In the genomic region with DNA sequence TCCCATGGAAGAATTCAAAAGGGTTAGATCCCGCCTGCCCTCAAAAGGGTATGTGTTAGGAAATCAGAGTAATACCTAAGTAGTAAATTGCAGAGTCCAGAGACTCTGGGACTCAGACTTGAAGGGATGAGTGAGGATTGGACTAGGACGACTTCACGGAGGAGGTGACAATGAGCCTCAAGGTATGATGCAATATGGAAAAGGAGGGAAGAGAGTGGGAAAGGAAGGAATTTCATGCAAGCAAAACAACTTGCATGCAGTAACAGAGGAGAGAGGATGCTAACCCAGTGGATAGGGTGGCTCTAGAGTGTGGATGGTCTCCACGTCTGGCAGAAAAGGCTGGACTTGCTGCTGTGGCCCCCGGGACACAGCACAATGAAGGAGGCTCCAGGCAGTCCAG, we compare ENCODE assay signal across 14 cellular contexts. TPM values are rescaled to one million over a fixed set of nuclear protein-coding genes. Genes with fewer than 3 reads are reported as not detected.
A peak's percentile ranks its signal among the peaks of the same experiment; 100 is the strongest.
DNase-seq lines count a peak whose midpoint lies in the region; ATAC-seq and TF ChIP-seq lines count a peak whose summit lies in the region.
"Had no signal": no experiment of that assay in that cellular context is flagged by ENCODE, and none has a peak within 500 bp of the region (broad histone marks: within the 10 kb centered on the region; RNA-seq: fewer than 3 reads in every experiment).

No MANE protein-coding gene starts in this region.

- peak overlapping the region; percentile 87 to 96 (median 96) for H3K27ac Mint-ChIP-seq in CD4-positive, CD25-positive, alpha-beta regulatory T cell
- peak overlapping the region; percentile 79 for H3K27ac Mint-ChIP-seq in central memory CD8-positive, alpha-beta T cell (ENCODE audit: low read depth)
- peak overlapping the region; percentile 80 to 95 (median 90) for H3K27ac Mint-ChIP-seq in naive thymus-derived CD4-positive, alpha-beta T cell

- TF ChIP-seq CTCF in KMS-11 (conservative IDR thresholded peaks at IDR 0.05; ENCODE audit: low read depth, low read length), result no peak

- H3K27me3 Mint-ChIP-seq in CD4-positive, CD25-positive, alpha-beta regulatory T cell, result no peaks in the 10 kb centered on the region
- H3K27me3 Mint-ChIP-seq in central memory CD8-positive, alpha-beta T cell, result no peaks in the 10 kb centered on the region
- H3K27me3 Mint-ChIP-seq in naive thymus-derived CD4-positive, alpha-beta T cell, result no peaks in the 10 kb centered on the region

- intact Hi-C loops in naive thymus-derived CD4-positive, alpha-beta T cell (cut with micrococcal nuclease), result loop anchor here (2.0 to 10.0 kb wide), 6 partner anchors 128 to 1972 kb away; a partner anchor contains a TSS

- peaks cover 38% of the 10 kb centered on the region for H3K36me3 ChIP-seq in CD4-positive, CD25-positive, alpha-beta regulatory T cell (ENCODE audit: control insufficient read depth, insufficient read depth, low read length)
- H3K36me3 ChIP-seq in KMS-11 (ENCODE audit: insufficient read depth), result no peaks in the 10 kb centered on the region; the same call in 1 of the 2 replicates
- H3K36me3 ChIP-seq in naive thymus-derived CD4-positive, alpha-beta T cell (ENCODE audit: control insufficient read depth in 2 of 3, insufficient read depth in 3 of 3, low read length in 3 of 3), result peaks cover 0 to 28% (median 15%) of the 10 kb centered on the region in 3 experiments

- CTCF ChIA-PET in naive thymus-derived CD4-positive, alpha-beta T cell (lab: Charles Lee), result interaction anchor here (0.7 to 2.1 kb wide), 6 partner anchors 11 to 34 kb away, joined by 3 to 9 read pairs (median 6); no protein-coding TSS in a partner anchor

- H3K4me3 ChIP-seq in CD4-positive, CD25-positive, alpha-beta regulatory T cell (ENCODE audit: low read depth, low read length), result peak overlapping the region; percentile 90
- no peak overlapping the region for H3K4me3 ChIP-seq in KMS-11 (IDR thresholded peaks at IDR 0.05; ENCODE audit: insufficient read depth, low read depth, low read length)
- peak overlapping the region; percentile 6 for H3K4me3 ChIP-seq in naive thymus-derived CD4-positive, alpha-beta T cell (ENCODE audit: low read length)

- H3K27me3 ChIP-seq in CD4-positive, CD25-positive, alpha-beta regulatory T cell (ENCODE audit: control insufficient read depth, insufficient read depth, low read length), result no peaks in the 10 kb centered on the region
- no peaks in the 10 kb centered on the region for H3K27me3 ChIP-seq in KMS-11 (ENCODE audit: insufficient read depth, low read depth)
- H3K27me3 ChIP-seq in naive thymus-derived CD4-positive, alpha-beta T cell (ENCODE audit: control insufficient read depth in 2 of 2, insufficient read depth in 2 of 2, low read length in 2 of 2), result no peaks in the 10 kb centered on the region

- H2AFZ ChIP-seq in KMS-11 (ENCODE audit: low read depth), result peak overlapping the region; percentile 15; the same call in 1 of the 2 replicates

- no peak for ATAC-seq in CD4-positive, CD25-positive, alpha-beta regulatory T cell (ENCODE audit: low read depth in 2 of 2)
- no peak for ATAC-seq in central memory CD8-positive, alpha-beta T cell (replicated peaks; ENCODE audit: extremely low read depth, poor library complexity, severe bottlenecking)
- no peak for ATAC-seq in naive thymus-derived CD4-positive, alpha-beta T cell
- ATAC-seq in HG03460 (IDR thresholded peaks at IDR 0.05; ENCODE audit: unreplicated experiment) (no peak), GM19397 (IDR thresholded peaks at IDR 0.05; ENCODE audit: unreplicated experiment) (no peak)
- ATAC-seq: esophagus mucosa had no signal

- POLR2A ChIA-PET in naive thymus-derived CD4-positive, alpha-beta T cell (lab: Charles Lee), result interaction anchor here (0.9 to 4.2 kb wide), 5 partner anchors 11 to 466 kb away, joined by 3 to 38 read pairs (median 3); a partner anchor contains a TSS

- no peaks in the 10 kb centered on the region for H3K9me3 Mint-ChIP-seq in CD4-positive, CD25-positive, alpha-beta regulatory T cell
- H3K9me3 Mint-ChIP-seq in central memory CD8-positive, alpha-beta T cell, result no peaks in the 10 kb centered on the region
- no peaks in the 10 kb centered on the region for H3K9me3 Mint-ChIP-seq in naive thymus-derived CD4-positive, alpha-beta T cell
- H3K9me3 Mint-ChIP-seq: brain had no signal

- peaks cover 41% of the 10 kb centered on the region for H3K36me3 Mint-ChIP-seq in CD4-positive, CD25-positive, alpha-beta regulatory T cell
- H3K36me3 Mint-ChIP-seq in central memory CD8-positive, alpha-beta T cell (ENCODE audit: insufficient read depth), result peaks cover 47% of the 10 kb centered on the region
- H3K36me3 Mint-ChIP-seq in naive thymus-derived CD4-positive, alpha-beta T cell, result peaks cover 12 to 60% (median 34%) of the 10 kb centered on the region in 5 donors

- peak overlapping the region; percentile 93 for H3K27ac ChIP-seq in CD4-positive, CD25-positive, alpha-beta regulatory T cell (ENCODE audit: insufficient read depth, low read length, poor library complexity, severe bottlenecking)
- peak overlapping the region; percentile 62 for H3K27ac ChIP-seq in KMS-11
- peak overlapping the region; percentile 83 for H3K27ac ChIP-seq in naive thymus-derived CD4-positive, alpha-beta T cell (ENCODE audit: low read depth, low read length)

- H3K4me2 ChIP-seq in KMS-11, result peak overlapping the region; percentile 92

- peaks cover 11% of the 10 kb centered on the region; the same call in 1 of the 2 replicates for H3K79me2 ChIP-seq in KMS-11 (ENCODE audit: insufficient read depth, low read depth)

- H3K9ac ChIP-seq in KMS-11, result no peak overlapping the region

- peaks cover 84% of the 10 kb centered on the region for H3K4me1 ChIP-seq in CD4-positive, CD25-positive, alpha-beta regulatory T cell (ENCODE audit: control insufficient read depth, insufficient read depth, low read length, poor library complexity, severe bottlenecking)
- peaks cover 72% of the 10 kb centered on the region for H3K4me1 ChIP-seq in KMS-11 (ENCODE audit: low read depth, poor library complexity, severe bottlenecking)
- H3K4me1 ChIP-seq in naive thymus-derived CD4-positive, alpha-beta T cell (ENCODE audit: control insufficient read depth in 2 of 2, insufficient read depth in 2 of 2, low read length in 2 of 2), result peaks cover 54 to 67% of the 10 kb centered on the region in 2 donors

- H4K20me1 ChIP-seq in KMS-11 (ENCODE audit: insufficient read depth), result no peaks in the 10 kb centered on the region

- H3K4me3 Mint-ChIP-seq in CD4-positive, CD25-positive, alpha-beta regulatory T cell, result peak overlapping the region; percentile 85 to 93 (median 93)
- peak overlapping the region; percentile 77 for H3K4me3 Mint-ChIP-seq in central memory CD8-positive, alpha-beta T cell
- H3K4me3 Mint-ChIP-seq in naive thymus-derived CD4-positive, alpha-beta T cell, result peak overlapping the region; percentile 66 to 82 (median 78)

- DNase-seq in CD4-positive, CD25-positive, alpha-beta regulatory T cell, result no peak
- DNase-seq in central memory CD8-positive, alpha-beta T cell (ENCODE audit: low spot score in 2 of 2), result no peak
- no peak for DNase-seq in naive thymus-derived CD4-positive, alpha-beta T cell
- DNase-seq in HCEC 1CT, result no peak
- DNase-seq in NCI-H526 (lab: John Stamatoyannopoulos, UW), result no peak
- DNase-seq: NCI-H69 had no signal

- peaks cover 35 to 87% (median 52%) of the 10 kb centered on the region in 4 donors for H3K4me1 Mint-ChIP-seq in CD4-positive, CD25-positive, alpha-beta regulatory T cell
- peaks cover 68% of the 10 kb centered on the region for H3K4me1 Mint-ChIP-seq in central memory CD8-positive, alpha-beta T cell
- peaks cover 60 to 86% (median 74%) of the 10 kb centered on the region in 7 donors for H3K4me1 Mint-ChIP-seq in naive thymus-derived CD4-positive, alpha-beta T cell

- H3K9me3 ChIP-seq in CD4-positive, CD25-positive, alpha-beta regulatory T cell (ENCODE audit: control insufficient read depth in 2 of 2, low read length in 2 of 2), result no peaks in the 10 kb centered on the region
- H3K9me3 ChIP-seq in naive thymus-derived CD4-positive, alpha-beta T cell (ENCODE audit: control insufficient read depth in 2 of 3, low read length in 3 of 3), result no peaks in the 10 kb centered on the region
- H3K9me3 ChIP-seq: thoracic aorta had no signal

RNA-seq across cellular contexts. Expression of a gene that starts 4.8 kb away (rescaled TPM):
- total RNA-seq in CD4-positive, CD25-positive, alpha-beta regulatory T cell, result 278 TPM
- polyA plus RNA-seq in CD4-positive, CD25-positive, alpha-beta regulatory T cell, result 100 to 1,000 TPM; 132 to 191 (median 150) TPM
- total RNA-seq in naive thymus-derived CD4-positive, alpha-beta T cell, result 100 to 1,000 TPM in 3 of 5 experiments, 10 to 100 TPM in 2; 86.1 to 195 (median 117) TPM
- polyA plus RNA-seq in naive thymus-derived CD4-positive, alpha-beta T cell, result 10 to 100 TPM; 57.6 to 96.2 TPM

RNA-seq across cellular contexts. Expression of a gene that starts 51.6 kb away (rescaled TPM):
- 1.1 TPM for total RNA-seq in CD4-positive, CD25-positive, alpha-beta regulatory T cell
- polyA plus RNA-seq in CD4-positive, CD25-positive, alpha-beta regulatory T cell, result under 1 TPM in 3 of 4 donors, not detected in 1; 0.12 to 0.65 (median 0.33) TPM
- 1 to 10 TPM in 1 of 5 experiments, under 1 TPM in 1, not detected in 3; 0.21 to 1.2 TPM for total RNA-seq in naive thymus-derived CD4-positive, alpha-beta T cell
- not detected for polyA plus RNA-seq in naive thymus-derived CD4-positive, alpha-beta T cell
- total RNA-seq: activated CD8-positive, alpha-beta memory T cell treated with anti-CD3 and anti-CD28 coated beads for 36 hours; omental fat pad had no signal
